In genomic region chr5:168916266-168916665, GRCh38 we compare ENCODE assay signal across 12 cellular contexts.
DNase-seq lines count a peak whose midpoint lies in the region; TF ChIP-seq lines count a peak whose summit lies in the region.
"Had no signal": no experiment of that assay in that cellular context is flagged by ENCODE, and none has a peak within 500 bp of the region (broad histone marks: within the 10 kb centered on the region; RNA-seq: fewer than 3 reads in every experiment).

No MANE protein-coding gene starts in this region.

- no peak for TF ChIP-seq CTCF in fibroblast of the aortic adventitia (IDR thresholded peaks at IDR 0.05; ENCODE audit: insufficient read depth, low read length)
- no peak for TF ChIP-seq CTCF in tibial artery (IDR thresholded peaks at IDR 0.05)

- no peak overlapping the region for H2AK5ac ChIP-seq in mesendoderm (ENCODE audit: low read length)

- H4K8ac ChIP-seq in mesendoderm (ENCODE audit: low read depth, low read length): no peak overlapping the region

- H3K27me3 ChIP-seq in mesendoderm (ENCODE audit: insufficient read depth, low read length, poor library complexity) (no peaks in the 10 kb centered on the region), tibial artery (no peaks in the 10 kb centered on the region)
- H3K27me3 ChIP-seq: breast epithelium had no signal

- H3K4me2 ChIP-seq in mesendoderm (ENCODE audit: low read length): no peak overlapping the region

- no peak overlapping the region for H3K4me3 ChIP-seq in fibroblast of the aortic adventitia (ENCODE audit: low read depth, low read length)
- H3K4me3 ChIP-seq in mesendoderm (ENCODE audit: low read length): no peak overlapping the region
- no peak overlapping the region for H3K4me3 ChIP-seq in tibial artery
- H3K4me3 ChIP-seq: breast epithelium had no signal

- no peak overlapping the region for H2BK120ac ChIP-seq in mesendoderm (ENCODE audit: low read depth, low read length)

- no peak overlapping the region for H3K18ac ChIP-seq in mesendoderm (ENCODE audit: low read length)

- H3K56ac ChIP-seq in mesendoderm (ENCODE audit: low read length): no peak overlapping the region

- no peak overlapping the region for H3K4ac ChIP-seq in mesendoderm (ENCODE audit: low read depth, low read length)

- no peaks in the 10 kb centered on the region for H3K79me1 ChIP-seq in mesendoderm (ENCODE audit: low read length)

- H4K5ac ChIP-seq in mesendoderm (ENCODE audit: low read length): no peak overlapping the region

- H2BK15ac ChIP-seq in mesendoderm (replicated peaks; ENCODE audit: low read depth): no peak overlapping the region

- H3K23ac ChIP-seq in mesendoderm (ENCODE audit: low read length): no peak overlapping the region

- DNase-seq in NCI-H82 (lab: John Stamatoyannopoulos, UW): peak; percentile 76
- peak; percentile 16 for DNase-seq in fibroblast of the aortic adventitia (ENCODE audit: low read depth)
- peak; percentile 44 for DNase-seq in mesendoderm
- DNase-seq in tibial artery: peak; percentile 45 to 74
- DNase-seq in NCI-H146 treated with DMSO at 0.1 percent for 48 hours (lab: John Stamatoyannopoulos, UW; ENCODE audit: unreplicated experiment): no peak
- DNase-seq in SKM-1 (lab: John Stamatoyannopoulos, UW; ENCODE audit: unreplicated experiment): no peak
- no peak for DNase-seq in stimulated activated CD4-positive, alpha-beta T cell treated with anti-CD3 and anti-CD28 coated beads, Interleukin-2, amount 100 ng/mL, for 24 hours
- DNase-seq in caudate nucleus (lab: John Stamatoyannopoulos, UW): no peak
- DNase-seq: immature natural killer cell, NCI-H187 treated with DMSO at 0.1 percent for 48 hours, SW 1271 had no signal

- intact Hi-C loops in tibial artery (cut with DNase I; ENCODE audit: low total_unique reads): no loop called here

- no peaks in the 10 kb centered on the region for H3K9me3 ChIP-seq in tibial artery
- H3K9me3 ChIP-seq: breast epithelium had no signal

- H2BK5ac ChIP-seq in mesendoderm (ENCODE audit: low read length): no peak overlapping the region

- H3K79me2 ChIP-seq in mesendoderm (ENCODE audit: control insufficient read depth, insufficient read depth, low read length): no peaks in the 10 kb centered on the region

- H3K36me3 ChIP-seq in mesendoderm (ENCODE audit: control insufficient read depth, insufficient read depth, low read length): no peaks in the 10 kb centered on the region
- H3K36me3 ChIP-seq in tibial artery: no peaks in the 10 kb centered on the region
- H3K36me3 ChIP-seq: breast epithelium had no signal

- H3K4me1 ChIP-seq in mesendoderm (ENCODE audit: control insufficient read depth, low read depth, low read length) (no peaks in the 10 kb centered on the region), tibial artery (peaks cover 0 to 10% (median 0%) of the 10 kb centered on the region in 4 donors)
- H3K4me1 ChIP-seq: breast epithelium had no signal

- no peak overlapping the region for H3K9ac ChIP-seq in mesendoderm (ENCODE audit: low read length)

- WGBS in mesendoderm (ENCODE audit: extremely low coverage, insufficient coverage, low lambda C conversion rate): no CpG with 5 or more reads among the region's 5 CpGs

- H3K27ac ChIP-seq in mesendoderm (ENCODE audit: low read depth, low read length) (no peak overlapping the region), tibial artery (no peak overlapping the region), caudate nucleus (ENCODE audit: low read depth, low read length) (no peak overlapping the region)

Comparison
In these comparisons a context has a peak if more than half of its experiments do, and no peak if none do; other contexts are left out.
1. DNase-seq: peak in NCI-H82 (single experiment), fibroblast of the aortic adventitia (single experiment), mesendoderm (single experiment) and tibial artery (2 of 2); none in NCI-H146 treated with DMSO at 0.1 percent for 48 hours (single experiment), SKM-1 (single experiment), stimulated activated CD4-positive, alpha-beta T cell treated with anti-CD3 and anti-CD28 coated beads, Interleukin-2, amount 100 ng/mL, for 24 hours (0 of 2) and caudate nucleus (0 of 61).